ENCODE assay signal across 1 cellular context in the genomic region with DNA sequence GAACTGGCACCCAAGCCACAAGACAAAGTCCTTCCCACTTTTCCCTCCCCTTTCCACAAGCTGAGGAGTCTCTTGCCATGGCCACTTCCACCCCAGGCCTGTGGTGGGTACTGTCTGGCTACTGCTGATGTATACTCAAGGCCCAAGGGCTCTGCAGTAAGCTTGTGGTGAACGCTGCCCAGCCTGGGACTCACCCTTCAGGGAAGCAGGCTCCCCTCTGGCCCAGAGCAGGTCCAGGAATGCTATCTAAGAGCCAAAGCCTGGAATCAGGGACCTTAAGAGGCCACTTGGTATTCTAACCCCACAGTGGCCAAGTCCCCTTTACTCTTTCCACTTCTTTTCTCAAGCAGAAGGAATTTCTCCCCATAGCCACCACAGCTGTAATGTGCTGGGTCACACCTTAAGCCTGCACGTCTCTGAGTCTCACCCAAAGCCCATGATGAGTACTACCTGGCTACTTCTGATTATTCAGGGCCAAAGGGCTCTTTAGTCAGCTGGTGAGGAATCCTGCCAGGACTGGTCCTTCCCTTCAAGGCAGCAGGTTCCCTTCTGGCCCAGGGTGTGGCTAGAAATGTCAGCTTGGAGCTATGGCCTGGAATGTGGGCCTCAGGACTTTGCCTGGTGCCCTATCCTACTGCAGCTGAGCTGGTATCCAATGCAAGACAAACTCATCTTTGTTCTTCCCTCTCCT.
TF ChIP-seq lines count a peak whose summit lies in the region.

No MANE protein-coding gene starts in this region.

TF ChIP-seq in SK-N-SH treated with all-trans-retinoic acid at 6 μM for 48 hours, 23 proteins besides CTCF, POLR2A, EP300 and RAD21 (continued from another document):
- TF ChIP-seq TOX (CRISPR knock-in tag; IDR thresholded peaks at IDR 0.05; ENCODE audit: borderline replicate concordance) (no peak), ZFP30 (CRISPR knock-in tag; IDR thresholded peaks at IDR 0.05) (no peak), OSR1 (CRISPR knock-in tag; IDR thresholded peaks at IDR 0.05) (no peak), SNAI2 (CRISPR knock-in tag; IDR thresholded peaks at IDR 0.05) (no peak), ZNF8 (CRISPR knock-in tag; IDR thresholded peaks at IDR 0.05) (no peak), ZNF70 (CRISPR knock-in tag; IDR thresholded peaks at IDR 0.05) (no peak), ZNF565 (CRISPR knock-in tag; conservative IDR thresholded peaks at IDR 0.05; ENCODE audit: low read depth) (no peak), GLIS3 (CRISPR knock-in tag; IDR thresholded peaks at IDR 0.05) (no peak), BACH2 (CRISPR knock-in tag; IDR thresholded peaks at IDR 0.05; ENCODE audit: borderline replicate concordance) (no peak), ZFP3 (CRISPR knock-in tag; IDR thresholded peaks at IDR 0.05) (no peak), CSDC2 (CRISPR knock-in tag; IDR thresholded peaks at IDR 0.05) (no peak), ZC3H10 (CRISPR knock-in tag; IDR thresholded peaks at IDR 0.05) (no peak), ESRRG (CRISPR knock-in tag; IDR thresholded peaks at IDR 0.05) (no peak)
- TF ChIP-seq, protein P1, sequence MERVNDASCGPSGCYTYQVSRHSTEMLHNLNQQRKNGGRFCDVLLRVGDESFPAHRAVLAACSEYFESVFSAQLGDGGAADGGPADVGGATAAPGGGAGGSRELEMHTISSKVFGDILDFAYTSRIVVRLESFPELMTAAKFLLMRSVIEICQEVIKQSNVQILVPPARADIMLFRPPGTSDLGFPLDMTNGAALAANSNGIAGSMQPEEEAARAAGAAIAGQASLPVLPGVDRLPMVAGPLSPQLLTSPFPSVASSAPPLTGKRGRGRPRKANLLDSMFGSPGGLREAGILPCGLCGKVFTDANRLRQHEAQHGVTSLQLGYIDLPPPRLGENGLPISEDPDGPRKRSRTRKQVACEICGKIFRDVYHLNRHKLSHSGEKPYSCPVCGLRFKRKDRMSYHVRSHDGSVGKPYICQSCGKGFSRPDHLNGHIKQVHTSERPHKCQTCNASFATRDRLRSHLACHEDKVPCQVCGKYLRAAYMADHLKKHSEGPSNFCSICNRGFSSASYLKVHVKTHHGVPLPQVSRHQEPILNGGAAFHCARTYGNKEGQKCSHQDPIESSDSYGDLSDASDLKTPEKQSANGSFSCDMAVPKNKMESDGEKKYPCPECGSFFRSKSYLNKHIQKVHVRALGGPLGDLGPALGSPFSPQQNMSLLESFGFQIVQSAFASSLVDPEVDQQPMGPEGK (CRISPR knock-in tag; IDR thresholded peaks at IDR 0.05; ENCODE audit: borderline replicate concordance): no peak
- TF ChIP-seq, protein P2, sequence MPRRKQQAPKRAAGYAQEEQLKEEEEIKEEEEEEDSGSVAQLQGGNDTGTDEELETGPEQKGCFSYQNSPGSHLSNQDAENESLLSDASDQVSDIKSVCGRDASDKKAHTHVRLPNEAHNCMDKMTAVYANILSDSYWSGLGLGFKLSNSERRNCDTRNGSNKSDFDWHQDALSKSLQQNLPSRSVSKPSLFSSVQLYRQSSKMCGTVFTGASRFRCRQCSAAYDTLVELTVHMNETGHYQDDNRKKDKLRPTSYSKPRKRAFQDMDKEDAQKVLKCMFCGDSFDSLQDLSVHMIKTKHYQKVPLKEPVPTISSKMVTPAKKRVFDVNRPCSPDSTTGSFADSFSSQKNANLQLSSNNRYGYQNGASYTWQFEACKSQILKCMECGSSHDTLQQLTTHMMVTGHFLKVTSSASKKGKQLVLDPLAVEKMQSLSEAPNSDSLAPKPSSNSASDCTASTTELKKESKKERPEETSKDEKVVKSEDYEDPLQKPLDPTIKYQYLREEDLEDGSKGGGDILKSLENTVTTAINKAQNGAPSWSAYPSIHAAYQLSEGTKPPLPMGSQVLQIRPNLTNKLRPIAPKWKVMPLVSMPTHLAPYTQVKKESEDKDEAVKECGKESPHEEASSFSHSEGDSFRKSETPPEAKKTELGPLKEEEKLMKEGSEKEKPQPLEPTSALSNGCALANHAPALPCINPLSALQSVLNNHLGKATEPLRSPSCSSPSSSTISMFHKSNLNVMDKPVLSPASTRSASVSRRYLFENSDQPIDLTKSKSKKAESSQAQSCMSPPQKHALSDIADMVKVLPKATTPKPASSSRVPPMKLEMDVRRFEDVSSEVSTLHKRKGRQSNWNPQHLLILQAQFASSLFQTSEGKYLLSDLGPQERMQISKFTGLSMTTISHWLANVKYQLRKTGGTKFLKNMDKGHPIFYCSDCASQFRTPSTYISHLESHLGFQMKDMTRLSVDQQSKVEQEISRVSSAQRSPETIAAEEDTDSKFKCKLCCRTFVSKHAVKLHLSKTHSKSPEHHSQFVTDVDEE (CRISPR knock-in tag; IDR thresholded peaks at IDR 0.05): no peak
- TF ChIP-seq, protein P3, sequence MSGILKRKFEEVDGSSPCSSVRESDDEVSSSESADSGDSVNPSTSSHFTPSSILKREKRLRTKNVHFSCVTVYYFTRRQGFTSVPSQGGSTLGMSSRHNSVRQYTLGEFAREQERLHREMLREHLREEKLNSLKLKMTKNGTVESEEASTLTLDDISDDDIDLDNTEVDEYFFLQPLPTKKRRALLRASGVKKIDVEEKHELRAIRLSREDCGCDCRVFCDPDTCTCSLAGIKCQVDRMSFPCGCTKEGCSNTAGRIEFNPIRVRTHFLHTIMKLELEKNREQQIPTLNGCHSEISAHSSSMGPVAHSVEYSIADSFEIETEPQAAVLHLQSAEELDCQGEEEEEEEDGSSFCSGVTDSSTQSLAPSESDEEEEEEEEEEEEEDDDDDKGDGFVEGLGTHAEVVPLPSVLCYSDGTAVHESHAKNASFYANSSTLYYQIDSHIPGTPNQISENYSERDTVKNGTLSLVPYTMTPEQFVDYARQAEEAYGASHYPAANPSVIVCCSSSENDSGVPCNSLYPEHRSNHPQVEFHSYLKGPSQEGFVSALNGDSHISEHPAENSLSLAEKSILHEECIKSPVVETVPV (CRISPR knock-in tag; IDR thresholded peaks at IDR 0.05): no peak
